In genomic region chr14:102584871-102585869, GRCh38 we compare ENCODE assay signal across 1 cellular context.
TF ChIP-seq lines count a peak whose summit lies in the region.

No MANE protein-coding gene starts in this region.

TF ChIP-seq in GM23338, 12 proteins besides CTCF, POLR2A, EP300 and RAD21 (continued from another document):
- TF ChIP-seq ZNF462 (CRISPR knock-in tag; IDR thresholded peaks at IDR 0.05) (no peak), JUNB (IDR thresholded peaks at IDR 0.05; ENCODE audit: unreplicated experiment) (no peak), ETS1 (IDR thresholded peaks at IDR 0.05) (no peak), NANOG (IDR thresholded peaks at IDR 0.05; ENCODE audit: borderline replicate concordance) (no peak)
